21 cellular contexts compared by ENCODE assay signal in genomic region chr3:153305189-153305588, GRCh38.
A peak's percentile ranks its signal among the peaks of the same experiment; 100 is the strongest.
DNase-seq lines count a peak whose midpoint lies in the region; ATAC-seq and TF ChIP-seq lines count a peak whose summit lies in the region.
"Had no signal": no experiment of that assay in that cellular context is flagged by ENCODE, and none has a peak within 500 bp of the region (broad histone marks: within the 10 kb centered on the region; RNA-seq: fewer than 3 reads in every experiment).

No MANE protein-coding gene starts in this region.

- 20% methylated on average over 2 of the region's 2 CpGs for WGBS in right lobe of liver (ENCODE audit: insufficient coverage, low coverage, low lambda C conversion rate, missing lambda C conversion rate)

- no peaks in the 10 kb centered on the region for H3K9me3 ChIP-seq in right lobe of liver
- H3K9me3 ChIP-seq in upper lobe of right lung = no peaks in the 10 kb centered on the region
- no peaks in the 10 kb centered on the region for H3K9me3 ChIP-seq in naive thymus-derived CD4-positive, alpha-beta T cell (ENCODE audit: control insufficient read depth in 2 of 3, low read length in 3 of 3)

- CTCF ChIA-PET in naive thymus-derived CD4-positive, alpha-beta T cell (lab: Charles Lee) = no interaction called here

- no peaks in the 10 kb centered on the region for H3K36me3 Mint-ChIP-seq in naive thymus-derived CD4-positive, alpha-beta T cell
- H3K36me3 Mint-ChIP-seq: CD8-positive, alpha-beta memory T cell had no signal

- no peak overlapping the region for H3K4me3 Mint-ChIP-seq in naive thymus-derived CD4-positive, alpha-beta T cell
- H3K4me3 Mint-ChIP-seq: CD8-positive, alpha-beta memory T cell; HFFc6 had no signal

- H3K4me1 Mint-ChIP-seq in naive thymus-derived CD4-positive, alpha-beta T cell = no peaks in the 10 kb centered on the region
- H3K4me1 Mint-ChIP-seq: CD8-positive, alpha-beta memory T cell had no signal

- peaks cover 0 to under 1% (median 0%) of the 10 kb centered on the region in 5 donors for H3K27me3 Mint-ChIP-seq in naive thymus-derived CD4-positive, alpha-beta T cell
- H3K27me3 Mint-ChIP-seq: CD8-positive, alpha-beta memory T cell had no signal

- no peaks in the 10 kb centered on the region for H3K27me3 ChIP-seq in right lobe of liver
- H3K27me3 ChIP-seq in upper lobe of right lung = no peaks in the 10 kb centered on the region
- H3K27me3 ChIP-seq in naive thymus-derived CD4-positive, alpha-beta T cell (ENCODE audit: control insufficient read depth in 2 of 2, insufficient read depth in 2 of 2, low read length in 2 of 2) = no peaks in the 10 kb centered on the region

- intact Hi-C loops in right lobe of liver (cut with DNase I) (no loop called here), upper lobe of right lung (cut with DNase I) (no loop called here)
- intact Hi-C loops in naive thymus-derived CD4-positive, alpha-beta T cell (cut with micrococcal nuclease) = no loop called here

- no peak for TF ChIP-seq CTCF in VCaP (conservative IDR thresholded peaks at IDR 0.05)
- no peak for TF ChIP-seq CTCF in right lobe of liver (IDR thresholded peaks at IDR 0.05)
- no peak for TF ChIP-seq CTCF in upper lobe of right lung (IDR thresholded peaks at IDR 0.05)

- H3K27ac ChIP-seq in VCaP = peak overlapping the region; percentile 67
- no peak overlapping the region for H3K27ac ChIP-seq in right lobe of liver
- no peak overlapping the region for H3K27ac ChIP-seq in upper lobe of right lung
- no peak overlapping the region for H3K27ac ChIP-seq in naive thymus-derived CD4-positive, alpha-beta T cell (ENCODE audit: low read depth, low read length)
- H3K27ac ChIP-seq: SK-N-MC had no signal

- ATAC-seq in right lobe of liver (peak; percentile 37 to 95 (median 83)), upper lobe of right lung (no peak)
- no peak for ATAC-seq in naive thymus-derived CD4-positive, alpha-beta T cell

- H3K36me3 ChIP-seq in right lobe of liver (no peaks in the 10 kb centered on the region), upper lobe of right lung (no peaks in the 10 kb centered on the region)
- no peaks in the 10 kb centered on the region for H3K36me3 ChIP-seq in naive thymus-derived CD4-positive, alpha-beta T cell (ENCODE audit: control insufficient read depth in 2 of 3, insufficient read depth in 3 of 3, low read length in 3 of 3)

- TF ChIP-seq POLR2A in right lobe of liver (IDR thresholded peaks at IDR 0.05) = no peak

- no peak overlapping the region for H3K4me3 ChIP-seq in right lobe of liver
- no peak overlapping the region for H3K4me3 ChIP-seq in upper lobe of right lung
- H3K4me3 ChIP-seq in naive thymus-derived CD4-positive, alpha-beta T cell (ENCODE audit: low read length) = no peak overlapping the region
- H3K4me3 ChIP-seq: SK-N-MC had no signal

- DNase-seq in DMS53 (lab: John Stamatoyannopoulos, UW) (peak; percentile 51), H4 (ENCODE audit: low spot score) (peak; percentile 50), right lobe of liver (no peak), ureter (ENCODE audit: low spot score) (no peak), NCI-H146 treated with DMSO at 0.1 percent for 48 hours (lab: John Stamatoyannopoulos, UW; ENCODE audit: unreplicated experiment) (no peak), upper lobe of right lung (no peak)
- DNase-seq in naive thymus-derived CD4-positive, alpha-beta T cell = no peak
- DNase-seq: ACHN; C1 segment of cervical spinal cord; CD8-positive, alpha-beta memory T cell; H7; HFFc6; Kasumi-1; NCI-H1092 treated with DMSO at 0.1 percent for 48 hours; NCI-H1930; NCI-H2171 treated with DMSO at 0.1 percent for 48 hours; NCI-H446; NCI-H526 treated with DMSO at 0.1 percent for 48 hours; SHP77 had no signal

- POLR2A ChIA-PET in naive thymus-derived CD4-positive, alpha-beta T cell (lab: Charles Lee) = interaction anchor here (0.9 kb wide), 1 partner anchor 10 kb away, joined by 3 read pairs; no protein-coding TSS in a partner anchor

- no peak overlapping the region for H3K27ac Mint-ChIP-seq in naive thymus-derived CD4-positive, alpha-beta T cell
- H3K27ac Mint-ChIP-seq: HFFc6 had no signal

- peaks cover 0 to 8% (median 0%) of the 10 kb centered on the region in 4 donors for H3K4me1 ChIP-seq in right lobe of liver
- H3K4me1 ChIP-seq in upper lobe of right lung = no peaks in the 10 kb centered on the region
- no peaks in the 10 kb centered on the region for H3K4me1 ChIP-seq in naive thymus-derived CD4-positive, alpha-beta T cell (ENCODE audit: control insufficient read depth in 2 of 2, insufficient read depth in 2 of 2, low read length in 2 of 2)

- H3K9me3 Mint-ChIP-seq in naive thymus-derived CD4-positive, alpha-beta T cell = no peaks in the 10 kb centered on the region
- H3K9me3 Mint-ChIP-seq: CD8-positive, alpha-beta memory T cell; HFFc6 had no signal

Comparison
In these comparisons a context has a peak if more than half of its experiments do, and no peak if none do; other contexts are left out.
1. DNase-seq: peak in DMS53 (single experiment) and H4 (single experiment); none in right lobe of liver (0 of 3), ureter (single experiment), NCI-H146 treated with DMSO at 0.1 percent for 48 hours (single experiment), upper lobe of right lung (single experiment) and naive thymus-derived CD4-positive, alpha-beta T cell (0 of 9).
2. ATAC-seq: peak in right lobe of liver (4 of 4); none in upper lobe of right lung (single experiment) and naive thymus-derived CD4-positive, alpha-beta T cell (single experiment).